Comparison of ENCODE assay signal across 8 cellular contexts in the genomic region with DNA sequence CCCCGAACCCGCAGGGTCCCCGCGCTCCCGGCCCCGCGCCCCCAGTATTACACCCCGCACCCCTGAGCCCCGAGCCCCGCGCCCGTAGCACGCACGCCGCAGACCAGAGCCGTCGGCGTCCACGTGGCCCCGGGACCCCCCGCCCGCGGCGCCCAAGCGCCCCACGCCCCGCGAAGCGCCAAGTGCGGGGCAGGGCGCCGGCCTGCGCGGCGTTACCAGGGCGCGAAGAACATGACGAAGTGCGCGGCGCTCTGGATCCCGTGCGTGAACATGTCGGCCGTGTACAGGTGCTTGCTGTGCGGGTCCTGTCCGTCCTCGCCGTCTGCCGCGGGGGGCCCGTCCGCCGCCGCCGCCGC. TPM values are rescaled to one million over a fixed set of nuclear protein-coding genes. Genes with fewer than 3 reads are reported as not detected.
DNase-seq lines count a peak whose midpoint lies in the region; ATAC-seq and TF ChIP-seq lines count a peak whose summit lies in the region.

No MANE protein-coding gene starts in this region.

- TF ChIP-seq POLR2A in IMR-90 (IDR thresholded peaks at IDR 0.05; ENCODE audit: low read depth, low read length) = no peak

- BruUV-seq in IMR-90 (replicated peaks; lab: Mats Ljungman, UMichigan) = no TSS peak

- peaks cover 7% of the 10 kb centered on the region for H3K9me1 ChIP-seq in IMR-90 (ENCODE audit: insufficient read depth, low read length)

- peaks cover 8 to 31% of the 10 kb centered on the region in 2 experiments for H3K79me1 ChIP-seq in IMR-90 (ENCODE audit: low read depth in 1 of 2, low read length in 2 of 2)

- H3K9me3 ChIP-seq in IMR-90 (ENCODE audit: control insufficient read depth, insufficient read depth, low read length) (no peaks in the 10 kb centered on the region), esophagus (ENCODE audit: control insufficient read depth in 2 of 2, insufficient read depth in 1 of 2, low read depth in 1 of 2, low read length in 1 of 2) (peaks cover 0 to 2% of the 10 kb centered on the region in 2 donors), psoas muscle (no peaks in the 10 kb centered on the region)

- DNase-seq in AG09309 (ENCODE audit: low read depth) (no peak), IMR-90 (no peak), psoas muscle (no peak), RPMI8226 (no peak), HCEC 1CT (no peak), ecto neural progenitor cell (ENCODE audit: low spot score) (no peak)

- H4K8ac ChIP-seq in IMR-90 (ENCODE audit: low read depth in 2 of 2, low read length in 2 of 2) = no peak overlapping the region; a peak in 1 of 4 replicates

- peak overlapping the region; percentile 94 for H2AFZ ChIP-seq in IMR-90 (replicated peaks; ENCODE audit: low read length, poor library complexity)

- no peak overlapping the region for H2BK20ac ChIP-seq in IMR-90 (ENCODE audit: low read depth, low read length)

- H2BK120ac ChIP-seq in IMR-90 (ENCODE audit: low read depth, low read length) = no peak overlapping the region

- H3K9ac ChIP-seq in IMR-90 (ENCODE audit: low read depth, low read length) = peak overlapping the region; percentile 83

- H3K4me1 ChIP-seq in IMR-90 (ENCODE audit: control insufficient read depth, insufficient read depth, low read length) (peaks cover 6% of the 10 kb centered on the region; the same call in 1 of the 2 replicates), esophagus (ENCODE audit: control insufficient read depth in 2 of 2, insufficient read depth in 2 of 2, low read length in 1 of 2) (peaks cover 4 to 10% of the 10 kb centered on the region in 2 donors), psoas muscle (peaks cover 14% of the 10 kb centered on the region)

- ATAC-seq in GM19438 (IDR thresholded peaks at IDR 0.05; ENCODE audit: low read depth, unreplicated experiment) (peak; percentile 8), IMR-90 (ENCODE audit: low read depth) (peak; percentile 51), psoas muscle (peak; percentile 13 to 27 (median 20))

- peak overlapping the region; percentile 50 for H3K4me3 ChIP-seq in AG09309 (ENCODE audit: control insufficient read depth, low read depth, low read length)
- peak overlapping the region; percentile 96 for H3K4me3 ChIP-seq in IMR-90 (ENCODE audit: insufficient read depth, low read depth, low read length)
- H3K4me3 ChIP-seq in esophagus (ENCODE audit: low read depth in 1 of 2, low read length in 2 of 2) = peak overlapping the region; percentile 79 to 90
- peak overlapping the region; percentile 68 for H3K4me3 ChIP-seq in psoas muscle

- H3K4me2 ChIP-seq in IMR-90 (ENCODE audit: low read depth, low read length) = 0 out of 2 replicates have a peak overlapping the region, but pooled peaks have one; percentile 26

- peaks cover 33% of the 10 kb centered on the region for H4K20me1 ChIP-seq in IMR-90 (ENCODE audit: insufficient read depth, low read length)

- no peak overlapping the region for H3K14ac ChIP-seq in IMR-90 (replicated peaks; ENCODE audit: low read depth, low read length)

- in situ Hi-C loops in IMR-90 (cut with MboI; ENCODE audit: low sequenced_read_pairs) = no loop called here

- no peak overlapping the region for H2BK15ac ChIP-seq in IMR-90 (ENCODE audit: low read depth, low read length)

- H3K36me3 ChIP-seq in IMR-90 (ENCODE audit: control insufficient read depth, insufficient read depth, low read length) (peaks cover 6% of the 10 kb centered on the region), esophagus (ENCODE audit: control insufficient read depth in 2 of 2, insufficient read depth in 2 of 2, low read length in 1 of 2) (no peaks in the 10 kb centered on the region), psoas muscle (ENCODE audit: insufficient read depth in 1 of 2, low read depth in 1 of 2) (no peaks in the 10 kb centered on the region)

- H3K27me3 ChIP-seq in IMR-90 (ENCODE audit: control insufficient read depth, insufficient read depth, low read length) (peaks cover 27% of the 10 kb centered on the region), esophagus (ENCODE audit: control insufficient read depth in 1 of 2, insufficient read depth in 2 of 2, low read length in 2 of 2) (no peaks in the 10 kb centered on the region), psoas muscle (ENCODE audit: insufficient read depth in 3 of 3, low read length in 2 of 3) (no peaks in the 10 kb centered on the region)

- H4K91ac ChIP-seq in IMR-90 (ENCODE audit: insufficient read depth, low read depth, low read length) = no peak overlapping the region; the same call in 1 of the 2 replicates

- peak overlapping the region; percentile 67 for H3K27ac ChIP-seq in IMR-90 (ENCODE audit: insufficient read depth, low read length)
- H3K27ac ChIP-seq in esophagus (ENCODE audit: low read depth in 2 of 2, low read length in 1 of 2) = peak overlapping the region; percentile 62 to 66
- H3K27ac ChIP-seq in psoas muscle = peak overlapping the region; percentile 71

- H3K56ac ChIP-seq in IMR-90 (ENCODE audit: extremely low read depth, insufficient read depth, low read length) = no peak overlapping the region

- H3K18ac ChIP-seq in IMR-90 (ENCODE audit: low read depth, low read length) = no peak overlapping the region

- no peak overlapping the region for H4K5ac ChIP-seq in IMR-90 (ENCODE audit: low read depth, low read length)

- peak overlapping the region; percentile 84 for H2AK9ac ChIP-seq in IMR-90 (replicated peaks; ENCODE audit: low read depth, low read length, poor library complexity)

- WGBS in IMR-90 (ENCODE audit: extremely low coverage in 2 of 2, insufficient read length in 1 of 2), 2 experiments = 0% methylated on average over 30 of the region's 57 CpGs; no CpG with 5 or more reads in 1 of the 2 experiments
- 0 to 1% methylated on average over 51 to 57 of the region's 57 CpGs for WGBS in esophagus, 2 donors
- 0 to 1% (median 1%) methylated on average over 11 to 57 of the region's 57 CpGs for WGBS in psoas muscle, 3 donors

- dilution Hi-C loops in IMR-90 (cut with HindIII; ENCODE audit: low sequenced_read_pairs, unreplicated experiment) = no loop called here

- H2AK5ac ChIP-seq in IMR-90 (ENCODE audit: low read depth, low read length) = no peak overlapping the region

- intact Hi-C loops in IMR-90 (cut with micrococcal nuclease) = loop anchor here (1.0 to 5.0 kb wide), 3 partner anchors 67 to 149 kb away; no protein-coding TSS in a partner anchor
- intact Hi-C loops in psoas muscle (cut with DNase I) = loop anchor here (5.0 to 10.0 kb wide), 3 partner anchors 152 to 188 kb away; a partner anchor contains a TSS

- TF ChIP-seq RAD21 in IMR-90 (IDR thresholded peaks at IDR 0.05; ENCODE audit: low read length) = no peak

- POLR2A ChIA-PET in IMR-90 (lab: Charles Lee; ENCODE audit: unreplicated experiment) = no interaction called here

- peak overlapping the region; percentile 40 for H2BK5ac ChIP-seq in IMR-90 (ENCODE audit: low read depth, low read length, poor library complexity, severe bottlenecking)

- peak overlapping the region; percentile 52; the same call in 1 of the 2 replicates for H3K4ac ChIP-seq in IMR-90 (ENCODE audit: low read depth, low read length)

- no peak for TF ChIP-seq CTCF in AG09309 (IDR thresholded peaks at IDR 0.05; ENCODE audit: control insufficient read depth, insufficient read depth, low read depth, low read length, missing control alignments)
- no peak for TF ChIP-seq CTCF in IMR-90 (conservative IDR thresholded peaks at IDR 0.05; ENCODE audit: low read depth, low read length)
- TF ChIP-seq CTCF in psoas muscle (IDR thresholded peaks at IDR 0.05) = no peak

- CTCF ChIA-PET in IMR-90 (lab: Yijun Ruan, JAX) = no interaction called here

- H3K23ac ChIP-seq in IMR-90 (ENCODE audit: low read depth, low read length) = no peak overlapping the region

TF ChIP-seq in IMR-90, 13 proteins besides CTCF, POLR2A, EP300 and RAD21:
- TF ChIP-seq NFE2L2 (IDR thresholded peaks at IDR 0.05; ENCODE audit: low read depth, low read length) = no peak
- TF ChIP-seq MXI1 (IDR thresholded peaks at IDR 0.05; ENCODE audit: borderline replicate concordance, low read depth, low read length) = 0 out of 2 replicates have a peak, but pooled peaks have one; percentile 45
TF ChIP-seq in IMR-90: peak in this region for 1.

RNA-seq across cellular contexts. Expression of a gene that starts 0.3 kb away (rescaled TPM):
- 418 and 439 TPM in 2 replicates for total RNA-seq in IMR-90 (2012; rRNA removed)
- 239 and 274 TPM in 2 replicates for polyA plus RNA-seq in IMR-90 (2012; rRNA removed)
- 135 and 212 TPM in 2 replicates for polyA plus RNA-seq in IMR-90 (2012; cell fraction: cytosol; rRNA removed)
- 55.8 and 136 TPM in 2 replicates for polyA plus RNA-seq in IMR-90 (2012; cell fraction: nucleus; rRNA removed; ENCODE audit: low replicate concordance)
- 10 to 100 TPM; 20.4 to 44.6 TPM for polyA plus RNA-seq in esophagus
- total RNA-seq in psoas muscle = 10 to 100 TPM; 15.5 to 33.2 (median 23.4) TPM
- polyA plus RNA-seq in psoas muscle = 10 to 100 TPM; 22.0 to 50.2 (median 27.3) TPM
